Comparison of ENCODE assay signal across 8 cellular contexts in the genomic region with DNA sequence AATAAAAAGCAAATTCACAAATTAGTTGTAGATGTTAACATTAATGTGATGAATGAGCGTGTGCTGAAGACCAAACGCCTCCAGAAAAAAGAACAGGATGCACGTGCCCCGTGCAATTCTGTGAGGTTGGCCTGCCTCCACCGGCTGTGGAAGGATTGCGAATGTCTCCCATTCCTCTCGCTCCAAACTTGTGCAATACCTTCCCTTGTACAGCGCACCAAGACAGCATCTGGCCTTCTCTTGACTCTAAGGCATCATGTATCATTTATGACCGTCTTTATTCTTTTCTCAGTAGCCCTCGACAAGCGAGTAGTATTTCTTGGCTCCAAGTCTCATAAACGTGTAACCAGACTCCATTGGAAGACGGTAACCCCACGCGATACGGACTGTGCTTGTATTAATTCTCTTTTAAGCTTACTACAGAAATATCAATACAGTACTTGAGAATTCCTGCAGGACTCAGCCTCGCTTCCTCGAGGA. TPM values are rescaled to one million over a fixed set of nuclear protein-coding genes. Genes with fewer than 3 reads are reported as not detected.
DNase-seq lines count a peak whose midpoint lies in the region; ATAC-seq and TF ChIP-seq lines count a peak whose summit lies in the region.

No MANE protein-coding gene starts in this region.

- WGBS in aorta, 2 donors: 0 to 1% methylated on average over 18 of the region's 18 CpGs

- DNase-seq in AG08395 (ENCODE audit: low spot score) (peak; percentile 73), SJCRH30 (peak in 1 of 2 experiments; percentile 21), aorta (peak; percentile 79 to 86)
- no peak for DNase-seq in effector memory CD4-positive, alpha-beta T cell

- peak overlapping the region; percentile 83 for H3K9ac ChIP-seq in mucosa of stomach (ENCODE audit: low read length)

- no peak for TF ChIP-seq CTCF in GM12875 (IDR thresholded peaks at IDR 0.05; ENCODE audit: borderline replicate concordance, insufficient read depth, low read depth, low read length)

- intact Hi-C loops in aorta (cut with DNase I): loop anchor here (5.0 kb wide), 2 partner anchors 36 to 111 kb away; partner anchors contain the start of gene RUSC2 (in 1 of the 2)

- ATAC-seq in aorta (ENCODE audit: low FRiP score) (peak; percentile 44), HG02763 (IDR thresholded peaks at IDR 0.05; ENCODE audit: unreplicated experiment) (no peak), HG02588 (IDR thresholded peaks at IDR 0.05; ENCODE audit: unreplicated experiment) (no peak)

- H3K9me3 ChIP-seq in SJCRH30 (replicated peaks): no peaks in the 10 kb centered on the region
- H3K9me3 ChIP-seq in effector memory CD4-positive, alpha-beta T cell (ENCODE audit: control insufficient read depth, low read length): no peaks in the 10 kb centered on the region
- H3K9me3 ChIP-seq in mucosa of stomach (ENCODE audit: control insufficient read depth, low read length): no peaks in the 10 kb centered on the region
- no peaks in the 10 kb centered on the region for H3K9me3 ChIP-seq in aorta (ENCODE audit: control insufficient read depth, low read length)

- H3K4me3 ChIP-seq in GM12875 (ENCODE audit: low read depth, low read length) (peak overlapping the region; percentile 37), SJCRH30 (peak overlapping the region; percentile 51), mucosa of stomach (ENCODE audit: low read length) (peak overlapping the region; percentile 32), aorta (ENCODE audit: low read length in 2 of 2) (peak overlapping the region in 1 of 2 donors; percentile 18)
- peak overlapping the region; percentile 3 for H3K4me3 ChIP-seq in effector memory CD4-positive, alpha-beta T cell (ENCODE audit: insufficient read depth, low read depth, low read length, poor library complexity, severe bottlenecking)

- H3K27me3 ChIP-seq in SJCRH30 (no peaks in the 10 kb centered on the region), mucosa of stomach (ENCODE audit: control insufficient read depth, insufficient read depth, low read length) (no peaks in the 10 kb centered on the region), aorta (ENCODE audit: control insufficient read depth in 1 of 2, insufficient read depth in 2 of 2, low read length in 1 of 2) (no peaks in the 10 kb centered on the region)
- H3K27me3 ChIP-seq in effector memory CD4-positive, alpha-beta T cell (replicated peaks; ENCODE audit: control insufficient read depth, insufficient read depth, low read length, poor library complexity, severe bottlenecking): no peaks in the 10 kb centered on the region

- no peak overlapping the region for H3K27ac ChIP-seq in SJCRH30
- H3K27ac ChIP-seq in effector memory CD4-positive, alpha-beta T cell (ENCODE audit: insufficient read depth, low read length, poor library complexity, severe bottlenecking): peak overlapping the region; percentile 61
- H3K27ac ChIP-seq in aorta (ENCODE audit: low read depth in 1 of 2, low read length in 2 of 2): peak overlapping the region in 1 of 2 donors; percentile 64

- H3K36me3 ChIP-seq in SJCRH30: no peaks in the 10 kb centered on the region
- H3K36me3 ChIP-seq in effector memory CD4-positive, alpha-beta T cell (ENCODE audit: control insufficient read depth, insufficient read depth, low read length): peaks cover 8% of the 10 kb centered on the region
- H3K36me3 ChIP-seq in mucosa of stomach (ENCODE audit: control insufficient read depth, insufficient read depth, low read length): no peaks in the 10 kb centered on the region
- H3K36me3 ChIP-seq in aorta (ENCODE audit: control insufficient read depth in 1 of 2, insufficient read depth in 2 of 2, low read length in 1 of 2): peaks cover 0 to 3% of the 10 kb centered on the region in 2 donors

- H3K4me1 ChIP-seq in SJCRH30: 0 out of 2 replicates have a peak, but pooled peaks cover 4% of the 10 kb centered on the region
- H3K4me1 ChIP-seq in effector memory CD4-positive, alpha-beta T cell (ENCODE audit: control insufficient read depth, insufficient read depth, low read length, poor library complexity, severe bottlenecking): peaks cover 20% of the 10 kb centered on the region
- H3K4me1 ChIP-seq in mucosa of stomach (ENCODE audit: control insufficient read depth, insufficient read depth, low read length): peaks cover 23% of the 10 kb centered on the region
- H3K4me1 ChIP-seq in aorta (ENCODE audit: control insufficient read depth in 1 of 2, insufficient read depth in 2 of 2, low read length in 2 of 2): no peaks in the 10 kb centered on the region

RNA-seq across cellular contexts. Expression of gene TESK1, which starts 1.5 kb away (rescaled TPM):
- 9.2 and 10.1 TPM in 2 replicates for total RNA-seq in SJCRH30 (2014; rRNA removed; shearing (Covaris generic))
- 10 to 100 TPM; 52.1 to 58.2 TPM for total RNA-seq in aorta
- polyA plus RNA-seq in aorta: 10 to 100 TPM; 23.8 to 81.0 TPM

RNA-seq across cellular contexts. Expression of gene CD72, which starts 14.7 kb away (rescaled TPM):
- not detected in 2 replicates for total RNA-seq in SJCRH30 (2014; rRNA removed; shearing (Covaris generic))
- 10 to 100 TPM in 1 of 2 donors, 1 to 10 TPM in 1; 3.7 to 11.5 TPM for total RNA-seq in aorta
- polyA plus RNA-seq in aorta: 1 to 10 TPM; 1.6 to 3.4 TPM

RNA-seq across cellular contexts. Expression of gene SIT1, which starts 47.2 kb away (rescaled TPM):
- total RNA-seq in SJCRH30 (2014; rRNA removed; shearing (Covaris generic)): 0.13 TPM in 1 of 2 replicates, not detected in the other
- 1 to 10 TPM in 1 of 2 donors, under 1 TPM in 1; 0.65 to 1.3 TPM for total RNA-seq in aorta
- 1 to 10 TPM; 1.0 to 1.1 TPM for polyA plus RNA-seq in aorta

RNA-seq across cellular contexts. Expression of gene RMRP, which starts 54.3 kb away (rescaled TPM):
- 8,654 and 17,072 TPM in 2 replicates for total RNA-seq in SJCRH30 (2014; rRNA removed; shearing (Covaris generic))
- total RNA-seq in aorta: over 10,000 TPM; 14,949 to 16,694 TPM
- not detected for polyA plus RNA-seq in aorta

RNA-seq across cellular contexts. Expression of gene CCDC107, which starts 54.5 kb away (rescaled TPM):
- total RNA-seq in SJCRH30 (2014; rRNA removed; shearing (Covaris generic)): 6.1 and 6.6 TPM in 2 replicates
- total RNA-seq in aorta: 10 to 100 TPM; 53.7 to 79.6 TPM
- polyA plus RNA-seq in aorta: 100 to 1,000 TPM in 1 of 2 donors, 10 to 100 TPM in 1; 65.7 to 224 TPM

Comparison
In these comparisons a context has a peak if more than half of its experiments do, and no peak if none do; other contexts are left out.
1. DNase-seq: peak in AG08395 (single experiment) and aorta (2 of 2); none in effector memory CD4-positive, alpha-beta T cell (0 of 3).